In genomic region chr16:89289428-89290395, GRCh38 we compare ENCODE assay signal across 8 cellular contexts.
A peak's percentile ranks its signal among the peaks of the same experiment; 100 is the strongest.
DNase-seq lines count a peak whose midpoint lies in the region.

No MANE protein-coding gene starts in this region.

- peak; percentile 12 to 26 for DNase-seq in NCI-H2081 (lab: John Stamatoyannopoulos, UW)
- DNase-seq in NCI-H2081 treated with DMSO at 0.1 percent for 48 hours (lab: John Stamatoyannopoulos, UW): no peak
- peak; percentile 85 for DNase-seq in NAMALWA (ENCODE audit: low spot score)
- peak; percentile 63 for DNase-seq in activated CD4-positive, alpha-beta T cell treated with anti-CD3 and anti-CD28 coated beads for 1 hour
- peak; percentile 59 for DNase-seq in central memory CD4-positive, alpha-beta T cell
- DNase-seq in left kidney (ENCODE audit: low read depth, low spot score): peak; percentile 87
- DNase-seq in stimulated activated CD4-positive, alpha-beta T cell treated with anti-CD3 and anti-CD28 coated beads, TNF-alpha, amount 100 ng/mL, for 1 hour (ENCODE audit: low read depth in 3 of 3, low spot score in 1 of 3): peak; percentile 19 to 58 (median 47)
- DNase-seq in NCI-H1048 (lab: John Stamatoyannopoulos, UW): no peak

Comparison
In these comparisons a context has a peak if more than half of its experiments do, and no peak if none do; other contexts are left out.
1. DNase-seq: peak in NCI-H2081 (2 of 2), NAMALWA (single experiment), activated CD4-positive, alpha-beta T cell treated with anti-CD3 and anti-CD28 coated beads for 1 hour (single experiment), central memory CD4-positive, alpha-beta T cell (single experiment), left kidney (single experiment) and stimulated activated CD4-positive, alpha-beta T cell treated with anti-CD3 and anti-CD28 coated beads, TNF-alpha, amount 100 ng/mL, for 1 hour (3 of 3); none in NCI-H2081 treated with DMSO at 0.1 percent for 48 hours (single experiment) and NCI-H1048 (single experiment).